In genomic region chr1:92994105-92994712, GRCh38 we compare ENCODE assay signal across 8 cellular contexts. TPM values are rescaled to one million over a fixed set of nuclear protein-coding genes. Genes with fewer than 3 reads are reported as not detected.
DNase-seq lines count a peak whose midpoint lies in the region; ATAC-seq and TF ChIP-seq lines count a peak whose summit lies in the region.

No MANE protein-coding gene starts in this region.

- ATAC-seq in GM21737 (IDR thresholded peaks at IDR 0.05; ENCODE audit: unreplicated experiment) (peak; percentile 89), HG02840 (IDR thresholded peaks at IDR 0.05; ENCODE audit: low FRiP score, unreplicated experiment) (no peak)
- ATAC-seq in activated naive CD4-positive, alpha-beta T cell treated with anti-CD3 and anti-CD28 coated beads, Interleukin-2, amount 50 U/mL, for 72 hours = peak; percentile 81 to 87

- no peaks in the 10 kb centered on the region for H3K36me3 ChIP-seq in MG63

- CTCF ChIA-PET in RWPE1 (lab: Yijun Ruan, JAX) = interaction anchor here (0.5 to 2.6 kb wide), 20 partner anchors 8 to 903 kb away, joined by 3 to 28 read pairs (median 4); partner anchors contain the start of gene DIPK1A

- H3K27ac ChIP-seq in RWPE1 = no peak overlapping the region

- H3K27me3 ChIP-seq in MG63 = no peaks in the 10 kb centered on the region

- no peaks in the 10 kb centered on the region for H3K36me3 Mint-ChIP-seq in activated naive CD4-positive, alpha-beta T cell treated with anti-CD3 and anti-CD28 coated beads, Interleukin-2, amount 50 U/mL, for 72 hours

- H3K27ac Mint-ChIP-seq in activated naive CD4-positive, alpha-beta T cell treated with anti-CD3 and anti-CD28 coated beads, Interleukin-2, amount 50 U/mL, for 72 hours = no peak overlapping the region

- no peak overlapping the region for H3K4me3 ChIP-seq in MG63

- peak; percentile 76 for DNase-seq in EL
- peak; percentile 28 for DNase-seq in MG63
- DNase-seq in RWPE1 (ENCODE audit: low spot score) = peak; percentile 60
- DNase-seq in activated naive CD4-positive, alpha-beta T cell treated with anti-CD3 and anti-CD28 coated beads, Interleukin-2, amount 50 U/mL, for 72 hours (ENCODE audit: low spot score in 2 of 2) = peak in 1 of 2 donors; percentile 66
- DNase-seq in glomerular endothelial cell (ENCODE audit: extremely low read depth, low read depth, low spot score) = peak; percentile 51
- DNase-seq in pons (ENCODE audit: low spot score) = peak; percentile 98

- POLR2A ChIA-PET in RWPE1 (lab: Yijun Ruan, JAX; ENCODE audit: low non-redundant PET) = no interaction called here

- H3K9me3 Mint-ChIP-seq in activated naive CD4-positive, alpha-beta T cell treated with anti-CD3 and anti-CD28 coated beads, Interleukin-2, amount 50 U/mL, for 72 hours = peaks cover 0 to 4% of the 10 kb centered on the region in 2 donors

- TF ChIP-seq CTCF in RWPE1 (conservative IDR thresholded peaks at IDR 0.05; ENCODE audit: low read depth) = peak; percentile 83

- no peaks in the 10 kb centered on the region for H3K9me3 ChIP-seq in MG63

RNA-seq across cellular contexts. Expression of gene DIPK1A, which starts 32.9 kb away (rescaled TPM):
- total RNA-seq in MG63 (2014; rRNA removed; shearing (Covaris generic); ENCODE audit: low replicate concordance) = 1.5 and 3.8 TPM in 2 replicates
- total RNA-seq in activated naive CD4-positive, alpha-beta T cell treated with anti-CD3 and anti-CD28 coated beads, Interleukin-2, amount 50 U/mL, for 72 hours = 1 to 10 TPM; 5.8 to 8.0 TPM
- 1.3 and 3.1 TPM in 2 replicates for total RNA-seq in glomerular endothelial cell
